ENCODE assay signal across 19 cellular contexts in genomic region chr7:116495737-116496136, GRCh38. TPM values are rescaled to one million over a fixed set of nuclear protein-coding genes. Genes with fewer than 3 reads are reported as not detected.
DNase-seq lines count a peak whose midpoint lies in the region; ATAC-seq and TF ChIP-seq lines count a peak whose summit lies in the region.
"Had no signal": no experiment of that assay in that cellular context is flagged by ENCODE, and none has a peak within 500 bp of the region (broad histone marks: within the 10 kb centered on the region; RNA-seq: fewer than 3 reads in every experiment).

No MANE protein-coding gene starts in this region.

- H3K4me3 ChIP-seq in right cardiac atrium (ENCODE audit: low read length), result no peak overlapping the region
- H3K4me3 ChIP-seq in gastrocnemius medialis, result no peak overlapping the region
- H3K4me3 ChIP-seq: cardiac muscle cell had no signal

- H3K27ac ChIP-seq in right cardiac atrium (ENCODE audit: low read length) (peak overlapping the region; percentile 60), foreskin keratinocyte (no peak overlapping the region), gastrocnemius medialis (peak overlapping the region in 1 of 4 donors; percentile 21)
- H3K27ac ChIP-seq: cardiac muscle cell, WERI-Rb-1 had no signal

- TF ChIP-seq CTCF in foreskin keratinocyte (conservative IDR thresholded peaks at IDR 0.05) (peak; percentile 41), gastrocnemius medialis (IDR thresholded peaks at IDR 0.05 in 4 of 5, conservative IDR thresholded peaks at IDR 0.05 in 1 of 5) (no peak)

- in situ Hi-C loops in gastrocnemius medialis (cut with MboI; ENCODE audit: low sequenced_read_pairs in 4 of 4), result no loop called here

- DNase-seq in right cardiac atrium, result no peak
- no peak for DNase-seq in Right ventricle myocardium superior
- DNase-seq in amniotic epithelial cell (ENCODE audit: low read depth), result peak; percentile 72
- DNase-seq in foreskin keratinocyte, result peak; percentile 30 to 56
- DNase-seq in COR-L47 (lab: John Stamatoyannopoulos, UW), result no peak
- DNase-seq in gastrocnemius medialis, result no peak
- no peak for DNase-seq in T-helper 1 cell
- no peak for DNase-seq in midbrain (lab: John Stamatoyannopoulos, UW)
- DNase-seq: activated CD4-positive, alpha-beta memory T cell treated with anti-CD3 and anti-CD28 coated beads for 36 hours; activated naive CD8-positive, alpha-beta T cell treated with anti-CD3 and anti-CD28 coated beads for 36 hours; activated T-cell treated with anti-CD3 and anti-CD28 coated beads, Interleukin-2, amount 50 U/mL, for 24 hours; CD4-positive, CD25-positive, alpha-beta regulatory T cell; left cardiac atrium; NCI-H1436 treated with DMSO at 0.1 percent for 48 hours; T-helper 17 cell; trophoblast cell; WERI-Rb-1 had no signal

- no peak for TF ChIP-seq POLR2A in gastrocnemius medialis (IDR thresholded peaks at IDR 0.05)

- H3K9me3 ChIP-seq in right cardiac atrium (ENCODE audit: control insufficient read depth, low read length), result no peaks in the 10 kb centered on the region
- H3K9me3 ChIP-seq in gastrocnemius medialis, result no peaks in the 10 kb centered on the region

- ATAC-seq in right cardiac atrium (no peak), Right ventricle myocardium superior (ENCODE audit: poor library complexity) (no peak), foreskin keratinocyte (no peak), gastrocnemius medialis (no peak)
- ATAC-seq: left cardiac atrium; stimulated activated memory B cell treated with anti-CD40 and anti-IgM and Interleukin-4, amounts not matched to agents 10 μg/mL and 1 μg/mL and 100 μg/mL, for 72 hours; T-helper 17 cell had no signal

- H3K27me3 ChIP-seq in right cardiac atrium (ENCODE audit: control insufficient read depth, insufficient read depth) (no peaks in the 10 kb centered on the region), foreskin keratinocyte (no peaks in the 10 kb centered on the region), gastrocnemius medialis (peaks cover 0 to 10% (median 9%) of the 10 kb centered on the region in 3 donors)
- H3K27me3 ChIP-seq: cardiac muscle cell had no signal

- peaks cover 2% of the 10 kb centered on the region for H3K4me1 ChIP-seq in right cardiac atrium (ENCODE audit: control insufficient read depth, insufficient read depth, low read length)
- no peaks in the 10 kb centered on the region for H3K4me1 ChIP-seq in foreskin keratinocyte
- peaks cover 0 to 6% of the 10 kb centered on the region in 2 donors for H3K4me1 ChIP-seq in gastrocnemius medialis

- 89% methylated on average over 1 of the region's 1 CpG for WGBS in right cardiac atrium

- intact Hi-C loops in right cardiac atrium (cut with DNase I) (loop anchor here in 2 of 4 donors (5.0 to 10.0 kb wide), 2 partner anchors 51 to 138 kb away; no protein-coding TSS in a partner anchor), Right ventricle myocardium superior (cut with DNase I) (loop anchor here (10.0 kb wide), 1 partner anchor 51 kb away; no protein-coding TSS in a partner anchor), gastrocnemius medialis (cut with DNase I; ENCODE audit: low total_unique reads) (no loop called here)

- no peaks in the 10 kb centered on the region for H3K36me3 ChIP-seq in gastrocnemius medialis
- H3K36me3 ChIP-seq: cardiac muscle cell, WERI-Rb-1 had no signal

RNA-seq across cellular contexts. Expression of gene CAV2, which starts 3.8 kb away (rescaled TPM):
- total RNA-seq in right cardiac atrium, result 100 to 1,000 TPM; 179 to 233 (median 200) TPM
- polyA plus RNA-seq in right cardiac atrium, result 136 TPM
- total RNA-seq in Right ventricle myocardium superior, result 183 TPM
- total RNA-seq in foreskin keratinocyte, result 253 and 280 TPM in 2 replicates
- 181 and 220 TPM in 2 replicates for polyA plus RNA-seq in foreskin keratinocyte
- 10 to 100 TPM; 12.7 to 26.2 (median 14.9) TPM for total RNA-seq in gastrocnemius medialis
- total RNA-seq: activated CD4-positive, alpha-beta memory T cell treated with anti-CD3 and anti-CD28 coated beads for 36 hours; activated naive CD8-positive, alpha-beta T cell treated with anti-CD3 and anti-CD28 coated beads for 36 hours; CD4-positive, CD25-positive, alpha-beta regulatory T cell had no signal
- polyA plus RNA-seq: CD4-positive, CD25-positive, alpha-beta regulatory T cell had no signal

RNA-seq across cellular contexts. Expression of gene CAV1, which starts 29.1 kb away (rescaled TPM):
- 100 to 1,000 TPM; 298 to 502 (median 380) TPM for total RNA-seq in right cardiac atrium
- 269 TPM for polyA plus RNA-seq in right cardiac atrium
- total RNA-seq in Right ventricle myocardium superior, result 300 TPM
- total RNA-seq in foreskin keratinocyte, result 1,286 and 1,415 TPM in 2 replicates
- polyA plus RNA-seq in foreskin keratinocyte, result 706 and 882 TPM in 2 replicates
- 10 to 100 TPM; 64.7 to 87.8 (median 71.2) TPM for total RNA-seq in gastrocnemius medialis
- total RNA-seq: CD4-positive, CD25-positive, alpha-beta regulatory T cell had no signal

Comparison
In these comparisons a context has a peak if more than half of its experiments do, and no peak if none do; other contexts are left out.
1. DNase-seq: peak in amniotic epithelial cell (single experiment) and foreskin keratinocyte (2 of 2); none in right cardiac atrium (0 of 3), Right ventricle myocardium superior (single experiment), COR-L47 (single experiment), gastrocnemius medialis (0 of 2), T-helper 1 cell (0 of 5) and midbrain (single experiment).